ENCODE assay signal across 10 cellular contexts in genomic region chr18:75267643-75268184, GRCh38. TPM values are rescaled to one million over a fixed set of nuclear protein-coding genes. Genes with fewer than 3 reads are reported as not detected.
DNase-seq lines count a peak whose midpoint lies in the region; ATAC-seq, FAIRE-seq and TF ChIP-seq lines count a peak whose summit lies in the region.
"Had no signal": no experiment of that assay in that cellular context is flagged by ENCODE, and none has a peak within 500 bp of the region (broad histone marks: within the 10 kb centered on the region; RNA-seq: fewer than 3 reads in every experiment).

No MANE protein-coding gene starts in this region.

- no peak for DNase-seq in GM12892 (ENCODE audit: insufficient read length)
- DNase-seq in cerebellar cortex (ENCODE audit: low spot score): no peak
- no peak for DNase-seq in COLO668 (lab: John Stamatoyannopoulos, UW; ENCODE audit: unreplicated experiment)
- DNase-seq in endodermal cell: no peak
- DNase-seq: NCI-H345, SHP77 treated with DMSO at 0.1 percent for 48 hours had no signal

- H3K9me3 ChIP-seq in endodermal cell (ENCODE audit: control insufficient read depth, low read length): no peaks in the 10 kb centered on the region

- H3K27me3 Mint-ChIP-seq in activated T-helper 17 cell treated with anti-CD3 and anti-CD28 coated beads, Interleukin-2, amount 50 U/mL, for 72 hours: no peaks in the 10 kb centered on the region
- no peaks in the 10 kb centered on the region for H3K27me3 Mint-ChIP-seq in endodermal cell (ENCODE audit: insufficient read depth)

- no peak overlapping the region for H3K9ac ChIP-seq in endodermal cell (ENCODE audit: extremely low read depth, low read length, poor library complexity, severe bottlenecking)

- peak; percentile 92 for FAIRE-seq in GM12892 (lab: Jason Lieb, UNC)

- TF ChIP-seq CTCF in endodermal cell (conservative IDR thresholded peaks at IDR 0.05): no peak

- H3K27ac Mint-ChIP-seq in activated T-helper 17 cell treated with anti-CD3 and anti-CD28 coated beads, Interleukin-2, amount 50 U/mL, for 72 hours: peak overlapping the region; percentile 10
- no peak overlapping the region for H3K27ac Mint-ChIP-seq in endodermal cell

- H3K4me1 Mint-ChIP-seq in activated T-helper 17 cell treated with anti-CD3 and anti-CD28 coated beads, Interleukin-2, amount 50 U/mL, for 72 hours: peaks cover 12% of the 10 kb centered on the region
- no peaks in the 10 kb centered on the region for H3K4me1 Mint-ChIP-seq in endodermal cell

- no peaks in the 10 kb centered on the region for H3K36me3 Mint-ChIP-seq in activated T-helper 17 cell treated with anti-CD3 and anti-CD28 coated beads, Interleukin-2, amount 50 U/mL, for 72 hours (ENCODE audit: low read depth)
- H3K36me3 Mint-ChIP-seq in endodermal cell (ENCODE audit: low read depth): no peaks in the 10 kb centered on the region

- H3K4me3 Mint-ChIP-seq in activated T-helper 17 cell treated with anti-CD3 and anti-CD28 coated beads, Interleukin-2, amount 50 U/mL, for 72 hours: no peak overlapping the region
- H3K4me3 Mint-ChIP-seq in endodermal cell: no peak overlapping the region

- no peak overlapping the region for H3K4me3 ChIP-seq in endodermal cell (ENCODE audit: low read length)

- peak; percentile 52 for TF ChIP-seq POLR2A in GM12892 (IDR thresholded peaks at IDR 0.05; ENCODE audit: low read depth, low read length)

- no peaks in the 10 kb centered on the region for H3K9me3 Mint-ChIP-seq in activated T-helper 17 cell treated with anti-CD3 and anti-CD28 coated beads, Interleukin-2, amount 50 U/mL, for 72 hours
- no peaks in the 10 kb centered on the region for H3K9me3 Mint-ChIP-seq in endodermal cell

- 78 to 86% methylated on average over 1 to 8 of the region's 8 CpGs for WGBS in endodermal cell (ENCODE audit: insufficient coverage in 1 of 2, insufficient read length in 1 of 2), 2 experiments

- no peaks in the 10 kb centered on the region for H3K4me1 ChIP-seq in endodermal cell (ENCODE audit: control insufficient read depth, insufficient read depth, low read length)

- no peaks in the 10 kb centered on the region for H3K27me3 ChIP-seq in endodermal cell (ENCODE audit: control insufficient read depth, insufficient read depth, low read length, poor library complexity, severe bottlenecking)

- H3K27ac ChIP-seq in endodermal cell (ENCODE audit: low read depth, low read length): no peak overlapping the region

- H3K36me3 ChIP-seq in endodermal cell (ENCODE audit: control insufficient read depth, insufficient read depth, low read length): no peaks in the 10 kb centered on the region

- ATAC-seq in GM19455 (IDR thresholded peaks at IDR 0.05; ENCODE audit: unreplicated experiment) (peak; percentile 82), HG03060 (IDR thresholded peaks at IDR 0.05; ENCODE audit: low read depth, unreplicated experiment) (peak; percentile 68), SK-N-SH treated with all-trans-retinoic acid at 6 μM for 48 hours (no peak)
- peak; percentile 60 for ATAC-seq in activated T-helper 17 cell treated with anti-CD3 and anti-CD28 coated beads, Interleukin-2, amount 50 U/mL, for 72 hours (replicated peaks)

TF ChIP-seq in SK-N-SH treated with all-trans-retinoic acid at 6 μM for 48 hours, 23 proteins besides CTCF, POLR2A, EP300 and RAD21:
- no peak for TF ChIP-seq CREB5 (CRISPR knock-in tag; IDR thresholded peaks at IDR 0.05; ENCODE audit: low read depth)
- no peak for TF ChIP-seq ZNF70 (CRISPR knock-in tag; IDR thresholded peaks at IDR 0.05)

RNA-seq across cellular contexts. Expression of gene TSHZ1, which starts 57.1 kb away (rescaled TPM):
- polyA plus RNA-seq in GM12892 (2012; ENCODE audit: missing spikeins): 4.5 TPM
- 10 to 100 TPM in 1 of 2 donors, 1 to 10 TPM in 1; 9.6 to 12.3 TPM for total RNA-seq in activated T-helper 17 cell treated with anti-CD3 and anti-CD28 coated beads, Interleukin-2, amount 50 U/mL, for 72 hours
- total RNA-seq in endodermal cell: 1 to 10 TPM; 1.1 to 1.7 TPM
- polyA plus RNA-seq in endodermal cell (2013, experiment 1 of 2): 15.0 TPM
- polyA plus RNA-seq in endodermal cell (2013, experiment 2 of 2): 14.4 TPM

RNA-seq across cellular contexts. Expression of gene PTGR3, which starts 58.8 kb away (rescaled TPM):
- 29.4 TPM for polyA plus RNA-seq in GM12892 (2012; ENCODE audit: missing spikeins)
- 10 to 100 TPM; 20.9 to 27.3 TPM for total RNA-seq in activated T-helper 17 cell treated with anti-CD3 and anti-CD28 coated beads, Interleukin-2, amount 50 U/mL, for 72 hours
- 10 to 100 TPM; 12.2 to 13.3 TPM for total RNA-seq in endodermal cell
- polyA plus RNA-seq in endodermal cell (2013, experiment 1 of 2): 18.3 TPM
- 14.7 TPM for polyA plus RNA-seq in endodermal cell (2013, experiment 2 of 2)
